Comparison of ENCODE assay signal across 14 cellular contexts in genomic region chr7:94906035-94906796, GRCh38. TPM values are rescaled to one million over a fixed set of nuclear protein-coding genes. Genes with fewer than 3 reads are reported as not detected.
"Had no signal": no experiment of that assay in that cellular context is flagged by ENCODE, and none has a peak within 500 bp of the region (broad histone marks: within the 10 kb centered on the region; RNA-seq: fewer than 3 reads in every experiment).

No MANE protein-coding gene starts in this region.

- DNase-seq: activated CD4-positive, alpha-beta T cell treated with anti-CD3 and anti-CD28 coated beads, Interleukin-2, amount 50 U/mL, for 4 hours; activated CD4-positive, CD25-positive, alpha-beta regulatory T cell treated with anti-CD3 and anti-CD28 coated beads, Interleukin-2, amount 50 U/mL, for 72 hours; activated effector memory CD4-positive, alpha-beta T cell treated with anti-CD3 and anti-CD28 coated beads, Interleukin-2, amount 50 U/mL, for 16 hours; activated naive CD4-positive, alpha-beta T cell treated with anti-CD3 and anti-CD28 coated beads, Interleukin-2, amount 50 U/mL, for 16 hours; activated T-cell treated with anti-CD3 and anti-CD28 coated beads, Interleukin-2, amount 50 U/mL, for 72 hours; left ventricle myocardium superior; naive thymus-derived CD8-positive, alpha-beta T cell; T1000; transverse colon had no signal

- H3K9me3 ChIP-seq: ascending aorta, breast epithelium, suprapubic skin, transverse colon had no signal

- ATAC-seq: activated T-cell treated with anti-CD3 and anti-CD28 coated beads, Interleukin-2, amount 50 U/mL, for 72 hours; naive thymus-derived CD8-positive, alpha-beta T cell had no signal

- H3K36me3 ChIP-seq: ascending aorta, breast epithelium, suprapubic skin, transverse colon had no signal

- H3K4me1 ChIP-seq: ascending aorta, breast epithelium had no signal

- FAIRE-seq: endometrium had no signal

- H3K27me3 ChIP-seq: ascending aorta, breast epithelium had no signal

- H3K27ac ChIP-seq: ascending aorta, suprapubic skin had no signal

- H3K4me3 ChIP-seq: suprapubic skin had no signal

RNA-seq across cellular contexts. Expression of gene PPP1R9A, which starts 1.2 kb away (rescaled TPM):
- total RNA-seq: T-helper 1 cell treated with Interleukin-12 subunit alpha and Interleukin-12 subunit beta and Interleukin-4 antibody, amounts not matched to agents 30 ng/mL and 1 ng/mL, for 36 hours had no signal
